ENCODE assay signal across 32 cellular contexts in the genomic region with DNA sequence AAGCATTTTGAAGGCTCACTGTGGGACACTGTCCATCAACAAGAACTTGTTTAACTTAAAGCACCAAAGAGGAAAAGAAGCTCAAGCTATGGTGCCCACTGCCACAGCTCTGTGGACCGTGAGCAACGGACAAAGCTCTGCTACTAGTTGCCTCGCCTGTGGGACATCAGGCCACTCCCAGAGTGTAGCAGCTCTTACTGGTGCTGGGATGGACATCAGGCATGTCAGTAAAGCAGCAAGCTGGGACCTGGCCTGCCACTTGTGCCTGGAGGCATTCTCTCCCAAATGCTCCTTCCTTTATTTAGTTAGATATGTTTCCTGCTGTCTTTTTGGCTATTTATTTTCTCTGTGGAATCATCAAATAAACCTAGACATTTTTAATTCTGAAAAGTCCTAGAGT. TPM values are rescaled to one million over a fixed set of nuclear protein-coding genes. Genes with fewer than 3 reads are reported as not detected.
A peak's percentile ranks its signal among the peaks of the same experiment; 100 is the strongest.
DNase-seq lines count a peak whose midpoint lies in the region; ATAC-seq, FAIRE-seq and TF ChIP-seq lines count a peak whose summit lies in the region.
"Had no signal": no experiment of that assay in that cellular context is flagged by ENCODE, and none has a peak within 500 bp of the region (broad histone marks: within the 10 kb centered on the region; RNA-seq: fewer than 3 reads in every experiment).

No MANE protein-coding gene starts in this region.

- H3K27me3 Mint-ChIP-seq in H9 (ENCODE audit: low read depth): no peaks in the 10 kb centered on the region; the same call in 1 of the 2 replicates
- H3K27me3 Mint-ChIP-seq: activated CD4-positive, alpha-beta memory T cell treated with anti-CD3 and anti-CD28 coated beads for 36 hours; activated naive CD8-positive, alpha-beta T cell; memory B cell; naive B cell; T-cell had no signal

- TF ChIP-seq CTCF in H9 (conservative IDR thresholded peaks at IDR 0.05) (no peak), smooth muscle cell (IDR thresholded peaks at IDR 0.05; ENCODE audit: borderline replicate concordance, insufficient read depth, poor library complexity, severe bottlenecking) (no peak)

- H3K27me3 ChIP-seq in H9 (ENCODE audit: insufficient read depth, low read length) (no peaks in the 10 kb centered on the region), smooth muscle cell (ENCODE audit: low read depth) (no peaks in the 10 kb centered on the region)
- H3K27me3 ChIP-seq: esophagus squamous epithelium, heart right ventricle, upper lobe of right lung had no signal

- H3K36me3 Mint-ChIP-seq in H9 (ENCODE audit: insufficient read depth in 1 of 3, low read depth in 3 of 3): no peaks in the 10 kb centered on the region

- no peak overlapping the region for H3K23ac ChIP-seq in H9 (ENCODE audit: insufficient read length, low read depth, low read length)

- H3K4me3 ChIP-seq in smooth muscle cell: no peak overlapping the region
- H3K4me3 ChIP-seq: esophagus squamous epithelium, heart right ventricle, upper lobe of right lung had no signal

- no peaks in the 10 kb centered on the region for H3K9me3 Mint-ChIP-seq in H9
- H3K9me3 Mint-ChIP-seq: activated CD4-positive, alpha-beta memory T cell treated with anti-CD3 and anti-CD28 coated beads for 36 hours; activated T-helper 2 cell treated with anti-CD3 and anti-CD28 coated beads, Interferon-gamma antibody, Interleukin-2, Interleukin-4, amounts not matched to agents 10 μg/mL and 5 μg/mL and 100 μg/mL, durations not matched to agents 14 hours and 24 hours and 36 hours; memory B cell; naive B cell; T-cell had no signal

- H3K14ac ChIP-seq in H9 (ENCODE audit: insufficient read depth, low read length): no peak overlapping the region

- H3F3A ChIP-seq in smooth muscle cell (ENCODE audit: low read depth): peaks cover 6% of the 10 kb centered on the region

- H3K79me2 ChIP-seq in H9 (ENCODE audit: insufficient read depth, low read length): no peaks in the 10 kb centered on the region
- H3K79me2 ChIP-seq in smooth muscle cell (ENCODE audit: low read depth): no peaks in the 10 kb centered on the region

- no peak for FAIRE-seq in H54 (lab: Jason Lieb, UNC)
- FAIRE-seq: colon, GM18507, small intestine had no signal

- no peak for ATAC-seq in HG02885 (IDR thresholded peaks at IDR 0.05; ENCODE audit: poor library complexity, unreplicated experiment)
- ATAC-seq: heart right ventricle, left cardiac atrium, Panc1, T-cell, upper lobe of right lung had no signal

- H4K20me1 ChIP-seq in H9 (ENCODE audit: control insufficient read depth, insufficient read depth, insufficient read length) (no peaks in the 10 kb centered on the region), smooth muscle cell (ENCODE audit: low read depth) (no peaks in the 10 kb centered on the region)

- DNase-seq in H9 (peak; percentile 53), SW480 (ENCODE audit: low spot score) (peak; percentile 10), islet precursor cell (peak; percentile 92), smooth muscle cell (lab: John Stamatoyannopoulos, UW; ENCODE audit: unreplicated experiment) (no peak), H54 (ENCODE audit: insufficient read length, low spot score) (no peak)
- no peak for DNase-seq in activated CD4-positive, alpha-beta T cell treated with anti-CD3 and anti-CD28 coated beads, Interleukin-2, amount 50 U/mL, for 48 hours
- DNase-seq: activated CD4-positive, alpha-beta memory T cell treated with anti-CD3 and anti-CD28 coated beads for 36 hours; activated CD8-positive, alpha-beta memory T cell treated with anti-CD3 and anti-CD28 coated beads, Interleukin-2, amount 50 U/mL, for 48 hours; anterior cingulate cortex; DMS79; effector memory CD4-positive, alpha-beta T cell; esophagus squamous epithelium; foreskin melanocyte; heart right ventricle; left cardiac atrium; naive B cell; NCI-H1092; NCI-H187; NCI-H2171 treated with DMSO at 0.1 percent for 48 hours; NCI-H510A treated with DMSO at 0.1 percent for 48 hours; small intestine; stimulated activated CD4-positive, alpha-beta T cell treated with anti-CD3 and anti-CD28 coated beads, Interleukin-1b, Interleukin-23, amount 100 ng/mL, for 48 hours; T-cell; upper lobe of right lung had no signal

- H3T11ph ChIP-seq in H9 (ENCODE audit: low read length): no peak overlapping the region

- no peak overlapping the region for H3K4me3 Mint-ChIP-seq in H9
- H3K4me3 Mint-ChIP-seq: activated CD4-positive, alpha-beta memory T cell treated with anti-CD3 and anti-CD28 coated beads for 36 hours; activated naive CD8-positive, alpha-beta T cell; memory B cell; naive B cell; T-cell had no signal

- no peak overlapping the region for H2BK15ac ChIP-seq in H9 (ENCODE audit: low read depth, low read length)

- H3K18ac ChIP-seq in H9 (ENCODE audit: insufficient read length, low read depth, low read length): no peak overlapping the region

- peaks cover 3% of the 10 kb centered on the region; the same call in 1 of the 2 replicates for H3K4me1 ChIP-seq in H9 (ENCODE audit: insufficient read depth, low read length)
- H3K4me1 ChIP-seq in smooth muscle cell (ENCODE audit: low read depth): no peaks in the 10 kb centered on the region
- H3K4me1 ChIP-seq: upper lobe of right lung had no signal

- no peak overlapping the region for H4K91ac ChIP-seq in H9 (ENCODE audit: insufficient read length, low read depth, low read length)

- H4K5ac ChIP-seq in H9 (ENCODE audit: insufficient read length, low read depth, low read length): no peak overlapping the region

- H3K4me2 ChIP-seq in H9 (ENCODE audit: insufficient read depth, insufficient read length, low read length) (no peak overlapping the region), smooth muscle cell (peak overlapping the region; percentile 0)

- H2BK12ac ChIP-seq in H9 (ENCODE audit: insufficient read length, low read depth, low read length): no peak overlapping the region

- H3K9ac ChIP-seq in H9 (ENCODE audit: extremely low read depth, insufficient read length, low read length): no peak overlapping the region
- no peak overlapping the region for H3K9ac ChIP-seq in smooth muscle cell (ENCODE audit: low read depth)

- no peak overlapping the region for H3K56ac ChIP-seq in H9 (ENCODE audit: insufficient read length, low read depth, low read length)

- H4K8ac ChIP-seq in H9 (replicated peaks; ENCODE audit: insufficient read length, low read depth, low read length): no peak overlapping the region

- WGBS in H9 (ENCODE audit: extremely low coverage, insufficient read length, low lambda C conversion rate): no CpG with 5 or more reads among the region's 3 CpGs
- 25% methylated on average over 3 of the region's 3 CpGs for WGBS in smooth muscle cell (ENCODE audit: low lambda C conversion rate)

- H3K4me1 Mint-ChIP-seq in H9: peaks cover 8 to 21% of the 10 kb centered on the region in 2 experiments

- H2BK20ac ChIP-seq in H9 (ENCODE audit: low read depth, low read length, poor library complexity, severe bottlenecking): no peak overlapping the region

- H3K9me3 ChIP-seq in H9 (ENCODE audit: control insufficient read depth, low read depth, low read length) (no peaks in the 10 kb centered on the region), smooth muscle cell (replicated peaks; ENCODE audit: low read depth) (no peaks in the 10 kb centered on the region)
- H3K9me3 ChIP-seq: esophagus squamous epithelium, heart right ventricle, upper lobe of right lung had no signal

- H3K27ac ChIP-seq in H9 (ENCODE audit: insufficient read length, low read depth, low read length) (no peak overlapping the region), smooth muscle cell (ENCODE audit: low read depth) (peak overlapping the region; percentile 68)
- H3K27ac ChIP-seq: C4-2B, esophagus squamous epithelium, heart right ventricle, upper lobe of right lung had no signal

- H3K27ac Mint-ChIP-seq in H9: 0 out of 7 replicates have a peak overlapping the region, but pooled peaks of 1 of the 3 experiments have one; percentile 61
- H3K27ac Mint-ChIP-seq: activated CD4-positive, alpha-beta memory T cell treated with anti-CD3 and anti-CD28 coated beads for 36 hours; activated naive CD8-positive, alpha-beta T cell; activated T-helper 2 cell treated with anti-CD3 and anti-CD28 coated beads, Interferon-gamma antibody, Interleukin-2, Interleukin-4, amounts not matched to agents 10 μg/mL and 5 μg/mL and 100 μg/mL, durations not matched to agents 14 hours and 24 hours and 36 hours; memory B cell; T-cell had no signal

- no peak overlapping the region for H2AFZ ChIP-seq in H9 (ENCODE audit: low read length)
- H2AFZ ChIP-seq in smooth muscle cell (ENCODE audit: low read depth): peak overlapping the region; percentile 44

- no peak overlapping the region for H3K4ac ChIP-seq in H9 (ENCODE audit: low read depth, low read length)

- TF ChIP-seq POLR2A in H54 (IDR thresholded peaks at IDR 0.05; ENCODE audit: low read depth, low read length): no peak

- no peaks in the 10 kb centered on the region for H3K36me3 ChIP-seq in smooth muscle cell (ENCODE audit: low read depth)
- H3K36me3 ChIP-seq: upper lobe of right lung had no signal

- no peak overlapping the region for H2BK5ac ChIP-seq in H9 (ENCODE audit: insufficient read length, low read length)

- no peak overlapping the region for H2BK120ac ChIP-seq in H9 (ENCODE audit: low read depth, low read length, poor library complexity, severe bottlenecking)

- H2AK5ac ChIP-seq in H9 (ENCODE audit: insufficient read length, low read length): no peak overlapping the region

- no peaks in the 10 kb centered on the region for H3K79me1 ChIP-seq in H9 (ENCODE audit: insufficient read depth, low read depth, low read length, poor library complexity, severe bottlenecking)

- no peaks in the 10 kb centered on the region for H3K23me2 ChIP-seq in H9 (ENCODE audit: insufficient read length, low read depth, low read length, poor library complexity, severe bottlenecking)

RNA-seq across cellular contexts. Expression of gene TMEM154, which starts 46.7 kb away (rescaled TPM):
- total RNA-seq in H9 (2021) (0.77 and 1.7 TPM in 2 replicates), smooth muscle cell (3.8 and 6.0 TPM in 2 replicates)
- polyA plus RNA-seq in smooth muscle cell: 1.8 and 6.6 TPM in 2 replicates

Comparison
In these comparisons a context has a peak if more than half of its experiments do, and no peak if none do; other contexts are left out.
1. DNase-seq: peak in H9 (single experiment), SW480 (single experiment) and islet precursor cell (single experiment); none in smooth muscle cell (single experiment), H54 (single experiment) and activated CD4-positive, alpha-beta T cell treated with anti-CD3 and anti-CD28 coated beads, Interleukin-2, amount 50 U/mL, for 48 hours (0 of 2).